Comparison of ENCODE assay signal across 29 cellular contexts in genomic region chr15:70293606-70294470, GRCh38.
"Had no signal": no experiment of that assay in that cellular context is flagged by ENCODE, and none has a peak within 500 bp of the region (broad histone marks: within the 10 kb centered on the region; RNA-seq: fewer than 3 reads in every experiment).

No MANE protein-coding gene starts in this region.

- DNase-seq: activated CD4-positive, alpha-beta memory T cell treated with anti-CD3 and anti-CD28 coated beads, Interleukin-2, amount 10 ng/mL, durations not matched to agents 7 days and 5 days; activated CD4-positive, alpha-beta T cell treated with anti-CD3 and anti-CD28 coated beads for 1 hour; activated CD4-positive, alpha-beta T cell treated with anti-CD3 and anti-CD28 coated beads for 48 hours; activated CD4-positive, CD25-positive, alpha-beta regulatory T cell; activated gamma-delta T cell treated with Interleukin-2 at 50 U/mL for 16 hours; activated naive CD4-positive, alpha-beta T cell treated with anti-CD3 and anti-CD28 coated beads for 36 hours; activated T-cell treated with anti-CD3 and anti-CD28 coated beads, Interleukin-2, amount 50 U/mL, for 4 hours; adrenal gland; body of pancreas; Kasumi-1; KG1; MM.1S; MV-4-11; NCI-H1092; NCI-H1436 treated with DMSO at 0.1 percent for 48 hours; NCI-H1694 treated with DMSO at 0.1 percent for 48 hours; NCI-H2029; NCI-H345; NCI-H524 treated with DMSO at 0.1 percent for 48 hours; PC-3; Peyer's patch; RPMI8226; SHP77 treated with DMSO at 0.1 percent for 48 hours; T1000; WERI-Rb-1 had no signal

- H3K36me3 Mint-ChIP-seq: activated naive CD4-positive, alpha-beta T cell treated with anti-CD3 and anti-CD28 coated beads, Interleukin-2, amount 50 U/mL, for 72 hours had no signal

- H3K27me3 ChIP-seq: adrenal gland, body of pancreas, breast epithelium, Peyer's patch, SJSA1 had no signal

- H3K27ac ChIP-seq: adrenal gland, body of pancreas, breast epithelium, Peyer's patch, SJSA1, WERI-Rb-1 had no signal

- ATAC-seq: activated naive CD4-positive, alpha-beta T cell treated with anti-CD3 and anti-CD28 coated beads, Interleukin-2, amount 50 U/mL, for 72 hours; activated T-cell treated with anti-CD3 and anti-CD28 coated beads, Interleukin-2, amount 50 U/mL, for 4 hours; body of pancreas; PC-3 had no signal

- H3K4me3 ChIP-seq: adrenal gland, body of pancreas, breast epithelium, Peyer's patch, SJSA1 had no signal

- H3K4me3 Mint-ChIP-seq: activated CD4-positive, alpha-beta memory T cell treated with anti-CD3 and anti-CD28 coated beads, Interleukin-2, amount 10 ng/mL, durations not matched to agents 7 days and 5 days; activated naive CD4-positive, alpha-beta T cell treated with anti-CD3 and anti-CD28 coated beads for 36 hours; activated T-cell treated with anti-CD3 and anti-CD28 coated beads, Interleukin-2, amount 50 U/mL, for 4 hours; activated T-helper 1 cell treated with anti-CD3 and anti-CD28 coated beads, Interleukin-12 subunit alpha, Interleukin-12 subunit beta, Interleukin-2, Interleukin-4 antibody, amounts not matched to agents 30 ng/mL and 10 ng/mL and 1 ng/mL, durations not matched to agents 14 hours and 24 hours and 36 hours had no signal

- H3K9me3 ChIP-seq: adrenal gland, body of pancreas, breast epithelium, Peyer's patch, SJSA1 had no signal

- H3K4me1 ChIP-seq: body of pancreas, breast epithelium, Peyer's patch, SJSA1 had no signal

- H3K27ac Mint-ChIP-seq: activated CD4-positive, alpha-beta memory T cell treated with anti-CD3 and anti-CD28 coated beads, Interleukin-2, amount 10 ng/mL, durations not matched to agents 7 days and 5 days; activated naive CD4-positive, alpha-beta T cell treated with anti-CD3 and anti-CD28 coated beads for 36 hours; activated naive CD4-positive, alpha-beta T cell treated with anti-CD3 and anti-CD28 coated beads, Interleukin-2, amount 50 U/mL, for 72 hours; activated T-helper 1 cell treated with anti-CD3 and anti-CD28 coated beads, Interleukin-12 subunit alpha, Interleukin-12 subunit beta, Interleukin-2, Interleukin-4 antibody, amounts not matched to agents 30 ng/mL and 10 ng/mL and 1 ng/mL, durations not matched to agents 14 hours and 24 hours and 36 hours had no signal

- H3K4me1 Mint-ChIP-seq: activated CD4-positive, alpha-beta memory T cell treated with anti-CD3 and anti-CD28 coated beads, Interleukin-2, amount 10 ng/mL, durations not matched to agents 7 days and 5 days had no signal

- H3K9me3 Mint-ChIP-seq: activated CD4-positive, alpha-beta memory T cell treated with anti-CD3 and anti-CD28 coated beads, Interleukin-2, amount 10 ng/mL, durations not matched to agents 7 days and 5 days; activated naive CD4-positive, alpha-beta T cell treated with anti-CD3 and anti-CD28 coated beads for 36 hours; activated naive CD4-positive, alpha-beta T cell treated with anti-CD3 and anti-CD28 coated beads, Interleukin-2, amount 50 U/mL, for 72 hours; activated T-cell treated with anti-CD3 and anti-CD28 coated beads, Interleukin-2, amount 50 U/mL, for 4 hours; activated T-helper 1 cell treated with anti-CD3 and anti-CD28 coated beads, Interleukin-12 subunit alpha, Interleukin-12 subunit beta, Interleukin-2, Interleukin-4 antibody, amounts not matched to agents 30 ng/mL and 10 ng/mL and 1 ng/mL, durations not matched to agents 14 hours and 24 hours and 36 hours had no signal

- H3K36me3 ChIP-seq: adrenal gland, breast epithelium, Peyer's patch, SJSA1, WERI-Rb-1 had no signal
